ENCODE assay signal across 9 cellular contexts in the genomic region with DNA sequence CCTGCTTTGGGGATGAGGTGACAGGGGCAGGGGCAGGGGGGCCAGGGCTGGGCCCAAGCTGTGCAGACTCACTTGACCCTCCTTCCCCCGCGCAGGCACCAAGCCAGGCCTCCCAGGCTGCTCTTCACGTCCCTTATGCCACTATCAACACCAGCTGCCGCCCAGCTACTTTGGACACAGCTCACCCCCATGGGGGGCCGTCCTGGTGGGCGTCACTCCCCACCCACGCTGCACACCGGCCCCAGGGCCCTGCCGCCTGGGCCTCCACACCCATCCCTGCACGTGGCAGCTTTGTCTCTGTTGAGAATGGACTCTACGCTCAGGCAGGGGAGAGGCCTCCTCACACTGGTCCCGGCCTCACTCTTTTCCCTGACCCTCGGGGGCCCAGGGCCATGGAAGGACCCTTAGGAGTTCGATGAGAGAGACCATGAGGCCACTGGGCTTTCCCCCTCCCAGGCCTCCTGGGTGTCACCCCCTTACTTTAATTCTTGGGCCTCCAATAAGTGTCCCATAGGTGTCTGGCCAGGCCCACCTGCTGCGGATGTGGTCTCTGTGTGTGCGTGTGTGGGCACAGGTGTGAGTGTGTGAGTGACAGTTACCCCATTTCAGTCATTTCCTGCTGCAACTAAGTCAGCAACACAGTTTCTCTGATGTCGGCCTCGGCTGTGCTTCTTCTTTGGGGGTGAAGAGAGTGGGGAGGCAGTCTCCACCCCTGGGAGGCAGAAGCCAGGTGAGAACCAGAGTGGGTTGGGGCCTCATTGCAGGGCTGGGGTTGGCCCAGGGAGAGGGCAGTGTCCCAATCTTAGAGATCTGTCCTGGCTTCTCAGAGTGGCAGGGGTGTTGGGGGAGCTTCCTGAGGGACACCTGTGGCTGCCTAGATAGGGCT. TPM values are rescaled to one million over a fixed set of nuclear protein-coding genes. Genes with fewer than 3 reads are reported as not detected.
DNase-seq lines count a peak whose midpoint lies in the region; ATAC-seq and TF ChIP-seq lines count a peak whose summit lies in the region.
"Had no signal": no experiment of that assay in that cellular context is flagged by ENCODE, and none has a peak within 500 bp of the region (broad histone marks: within the 10 kb centered on the region; RNA-seq: fewer than 3 reads in every experiment).

No MANE protein-coding gene starts in this region.

- H3K4me3 ChIP-seq in Karpas-422 (ENCODE audit: low read length), result peak overlapping the region; percentile 55; the same call in 1 of the 2 replicates
- no peak overlapping the region for H3K4me3 ChIP-seq in GM23338

- H3K27me3 ChIP-seq in Karpas-422 (ENCODE audit: low read length) (no peaks in the 10 kb centered on the region), GM23338 (ENCODE audit: insufficient read depth) (0 out of 2 replicates have a peak, but pooled peaks cover 3% of the 10 kb centered on the region)

- no peak for TF ChIP-seq CTCF in GM23338 (conservative IDR thresholded peaks at IDR 0.05; ENCODE audit: low read depth in 2 of 2)

- H3K4me3 Mint-ChIP-seq in GM23338, result no peak overlapping the region

- H3K36me3 ChIP-seq in Karpas-422 (ENCODE audit: insufficient read depth, low read length) (no peaks in the 10 kb centered on the region), GM23338 (ENCODE audit: insufficient read depth) (no peaks in the 10 kb centered on the region)

- H3K9ac ChIP-seq in Karpas-422 (ENCODE audit: low read length), result peak overlapping the region; percentile 73

- H3K9me2 ChIP-seq in Karpas-422 (replicated peaks; ENCODE audit: insufficient read depth, low read length), result no peaks in the 10 kb centered on the region
- no peaks in the 10 kb centered on the region for H3K9me2 ChIP-seq in GM23338 (ENCODE audit: insufficient read depth)

- H3K9me3 ChIP-seq in Karpas-422 (ENCODE audit: low read length), result no peaks in the 10 kb centered on the region

- ATAC-seq in GM19467 (IDR thresholded peaks at IDR 0.05; ENCODE audit: unreplicated experiment) (peak; percentile 53), GM23338 (no peak)

- H3K79me2 ChIP-seq in Karpas-422 (ENCODE audit: low read length), result no peaks in the 10 kb centered on the region
- H3K79me2 ChIP-seq in GM23338 (replicated peaks; ENCODE audit: insufficient read depth), result no peaks in the 10 kb centered on the region

- H3K4me2 ChIP-seq in Karpas-422 (ENCODE audit: low read depth, low read length, poor library complexity, severe bottlenecking) (peak overlapping the region; percentile 54), GM23338 (no peak overlapping the region)

- H4K20me1 ChIP-seq in Karpas-422 (ENCODE audit: insufficient read depth, low read depth, low read length), result no peaks in the 10 kb centered on the region
- no peaks in the 10 kb centered on the region for H4K20me1 ChIP-seq in GM23338 (replicated peaks; ENCODE audit: insufficient read depth)

- peaks cover 33% of the 10 kb centered on the region for H3K4me1 ChIP-seq in Karpas-422 (ENCODE audit: low read length)
- no peaks in the 10 kb centered on the region for H3K4me1 ChIP-seq in GM23338 (ENCODE audit: insufficient read depth)

- H3K27ac Mint-ChIP-seq in GM23338, result no peak overlapping the region

- peaks cover 4% of the 10 kb centered on the region for H3K27me3 Mint-ChIP-seq in GM23338 (ENCODE audit: insufficient read depth, low read depth, poor library complexity)

- peak; percentile 50 for DNase-seq in Karpas-422
- peak; percentile 82 for DNase-seq in activated gamma-delta T cell treated with Interleukin-2 at 50 U/mL for 16 hours
- DNase-seq in stimulated activated CD4-positive, alpha-beta T cell treated with anti-CD3 and anti-CD28 coated beads, Interleukin-4, amount 100 ng/mL, for 24 hours, result peak; percentile 82
- DNase-seq in NOMO-1 treated with DMSO at 0.1 percent for 48 hours (lab: John Stamatoyannopoulos, UW; ENCODE audit: unreplicated experiment), result no peak
- no peak for DNase-seq in cortex of kidney (lab: John Stamatoyannopoulos, UW)
- no peak for DNase-seq in GM23338 (ENCODE audit: low spot score)
- DNase-seq in H4 (ENCODE audit: low spot score), result no peak
- DNase-seq: left cardiac atrium had no signal

- H3K27ac ChIP-seq in Karpas-422 (ENCODE audit: low read length) (peak overlapping the region; percentile 75), GM23338 (ENCODE audit: low read depth) (no peak overlapping the region)

- H3K36me3 Mint-ChIP-seq in GM23338 (ENCODE audit: low read depth), result peaks cover 4% of the 10 kb centered on the region; the same call in 2 of the 3 replicates

- no peaks in the 10 kb centered on the region for H3F3A ChIP-seq in GM23338 (replicated peaks; ENCODE audit: low read depth)

- no peaks in the 10 kb centered on the region for H3K9me3 Mint-ChIP-seq in GM23338

- peaks cover 4% of the 10 kb centered on the region; the same call in 2 of the 3 replicates for H3K4me1 Mint-ChIP-seq in GM23338

- no peak overlapping the region for H2AFZ ChIP-seq in Karpas-422 (ENCODE audit: low read length)
- H2AFZ ChIP-seq in GM23338, result no peak overlapping the region

TF ChIP-seq in GM23338, 12 proteins besides CTCF, POLR2A, EP300 and RAD21 (continues in another document):
- TF ChIP-seq, protein P1, sequence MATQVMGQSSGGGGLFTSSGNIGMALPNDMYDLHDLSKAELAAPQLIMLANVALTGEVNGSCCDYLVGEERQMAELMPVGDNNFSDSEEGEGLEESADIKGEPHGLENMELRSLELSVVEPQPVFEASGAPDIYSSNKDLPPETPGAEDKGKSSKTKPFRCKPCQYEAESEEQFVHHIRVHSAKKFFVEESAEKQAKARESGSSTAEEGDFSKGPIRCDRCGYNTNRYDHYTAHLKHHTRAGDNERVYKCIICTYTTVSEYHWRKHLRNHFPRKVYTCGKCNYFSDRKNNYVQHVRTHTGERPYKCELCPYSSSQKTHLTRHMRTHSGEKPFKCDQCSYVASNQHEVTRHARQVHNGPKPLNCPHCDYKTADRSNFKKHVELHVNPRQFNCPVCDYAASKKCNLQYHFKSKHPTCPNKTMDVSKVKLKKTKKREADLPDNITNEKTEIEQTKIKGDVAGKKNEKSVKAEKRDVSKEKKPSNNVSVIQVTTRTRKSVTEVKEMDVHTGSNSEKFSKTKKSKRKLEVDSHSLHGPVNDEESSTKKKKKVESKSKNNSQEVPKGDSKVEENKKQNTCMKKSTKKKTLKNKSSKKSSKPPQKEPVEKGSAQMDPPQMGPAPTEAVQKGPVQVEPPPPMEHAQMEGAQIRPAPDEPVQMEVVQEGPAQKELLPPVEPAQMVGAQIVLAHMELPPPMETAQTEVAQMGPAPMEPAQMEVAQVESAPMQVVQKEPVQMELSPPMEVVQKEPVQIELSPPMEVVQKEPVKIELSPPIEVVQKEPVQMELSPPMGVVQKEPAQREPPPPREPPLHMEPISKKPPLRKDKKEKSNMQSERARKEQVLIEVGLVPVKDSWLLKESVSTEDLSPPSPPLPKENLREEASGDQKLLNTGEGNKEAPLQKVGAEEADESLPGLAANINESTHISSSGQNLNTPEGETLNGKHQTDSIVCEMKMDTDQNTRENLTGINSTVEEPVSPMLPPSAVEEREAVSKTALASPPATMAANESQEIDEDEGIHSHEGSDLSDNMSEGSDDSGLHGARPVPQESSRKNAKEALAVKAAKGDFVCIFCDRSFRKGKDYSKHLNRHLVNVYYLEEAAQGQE (IDR thresholded peaks at IDR 0.05; ENCODE audit: unreplicated experiment), result no peak

RNA-seq across cellular contexts. Expression of a gene that starts 1.3 kb away (rescaled TPM):
- total RNA-seq in Karpas-422 (2014; rRNA removed; shearing (Covaris generic); ENCODE audit: low replicate concordance), result 1.6 and 2.7 TPM in 2 replicates
- total RNA-seq in GM23338 (2014; rRNA removed; shearing (Covaris generic)), result not detected in 2 replicates
- 1.1 TPM in 1 of 2 replicates, not detected in the other for polyA plus RNA-seq in GM23338 (2016; fragmentation: Nextera tagmentation; extraction: Ambion mirVana)
- not detected in 2 replicates for total RNA-seq in H4 (2014; rRNA removed; shearing (Covaris generic))

RNA-seq across cellular contexts. Expression of a gene that starts 43.4 kb away (rescaled TPM):
- total RNA-seq in Karpas-422 (2014; rRNA removed; shearing (Covaris generic); ENCODE audit: low replicate concordance), result 8.1 and 22.1 TPM in 2 replicates
- 3.4 and 4.6 TPM in 2 replicates for total RNA-seq in GM23338 (2014; rRNA removed; shearing (Covaris generic))
- polyA plus RNA-seq in GM23338 (2016; fragmentation: Nextera tagmentation; extraction: Ambion mirVana), result 4.1 and 4.7 TPM in 2 replicates
- total RNA-seq in H4 (2014; rRNA removed; shearing (Covaris generic)), result 0.35 TPM in 1 of 2 replicates, not detected in the other

RNA-seq across cellular contexts. Expression of a gene that starts 43.9 kb away (rescaled TPM):
- total RNA-seq in Karpas-422 (2014; rRNA removed; shearing (Covaris generic); ENCODE audit: low replicate concordance), result 1.9 and 5.3 TPM in 2 replicates
- total RNA-seq in GM23338 (2014; rRNA removed; shearing (Covaris generic)), result 48.8 and 53.6 TPM in 2 replicates
- 9.8 and 10.7 TPM in 2 replicates for polyA plus RNA-seq in GM23338 (2016; fragmentation: Nextera tagmentation; extraction: Ambion mirVana)
- 0.95 and 3.6 TPM in 2 replicates for total RNA-seq in H4 (2014; rRNA removed; shearing (Covaris generic))

RNA-seq across cellular contexts. Expression of a gene that starts 52.7 kb away (rescaled TPM):
- total RNA-seq in Karpas-422 (2014; rRNA removed; shearing (Covaris generic); ENCODE audit: low replicate concordance), result 0.11 TPM in 1 of 2 replicates, not detected in the other
- 3.4 and 6.3 TPM in 2 replicates for total RNA-seq in GM23338 (2014; rRNA removed; shearing (Covaris generic))
- polyA plus RNA-seq in GM23338 (2016; fragmentation: Nextera tagmentation; extraction: Ambion mirVana), result 2.1 and 3.1 TPM in 2 replicates
- total RNA-seq in H4 (2014; rRNA removed; shearing (Covaris generic)), result 0.33 and 0.62 TPM in 2 replicates

Comparison
In these comparisons a context has a peak if more than half of its experiments do, and no peak if none do; other contexts are left out.
1. DNase-seq: peak in Karpas-422 (single experiment), activated gamma-delta T cell treated with Interleukin-2 at 50 U/mL for 16 hours (single experiment) and stimulated activated CD4-positive, alpha-beta T cell treated with anti-CD3 and anti-CD28 coated beads, Interleukin-4, amount 100 ng/mL, for 24 hours (single experiment); none in NOMO-1 treated with DMSO at 0.1 percent for 48 hours (single experiment), cortex of kidney (single experiment), GM23338 (single experiment) and H4 (single experiment).